24 cellular contexts compared by ENCODE assay signal in genomic region chr2:12300019-12300602, GRCh38.
A peak's percentile ranks its signal among the peaks of the same experiment; 100 is the strongest.
DNase-seq lines count a peak whose midpoint lies in the region; ATAC-seq and TF ChIP-seq lines count a peak whose summit lies in the region.
"Had no signal": no experiment of that assay in that cellular context is flagged by ENCODE, and none has a peak within 500 bp of the region (broad histone marks: within the 10 kb centered on the region; RNA-seq: fewer than 3 reads in every experiment).

No MANE protein-coding gene starts in this region.

- TF ChIP-seq CTCF in lower lobe of right lung (IDR thresholded peaks at IDR 0.05) = no peak

- ATAC-seq in esophagus mucosa = peak; percentile 54
- ATAC-seq in lower lobe of right lung = peak; percentile 52 to 60
- ATAC-seq in HG03342 (IDR thresholded peaks at IDR 0.05; ENCODE audit: unreplicated experiment) = no peak
- ATAC-seq: activated CD8-positive, alpha-beta T cell treated with anti-CD3 and anti-CD28 coated beads, Interleukin-2, amount 10 ng/mL, durations not matched to agents 7 days and 5 days; K562; left ventricle myocardium superior; mucosa of descending colon; Right ventricle myocardium inferior; stimulated activated naive B cell treated with anti-CD40 and anti-IgM and Interleukin-4, amounts not matched to agents 10 μg/mL and 1 μg/mL and 100 μg/mL, for 72 hours had no signal

- H3K9me3 ChIP-seq in adipocyte (ENCODE audit: control insufficient read depth, low read length) (peaks cover 2% of the 10 kb centered on the region), lower lobe of right lung (no peaks in the 10 kb centered on the region), Karpas-422 (ENCODE audit: low read length) (no peaks in the 10 kb centered on the region)
- H3K9me3 ChIP-seq: adrenal gland, mucosa of descending colon had no signal

- DNase-seq in GM03348 (ENCODE audit: low spot score) (peak; percentile 19), adipocyte (ENCODE audit: low read depth) (peak; percentile 17), lower lobe of right lung (no peak), kidney glomerular epithelial cell (lab: John Stamatoyannopoulos, UW) (no peak), NCI-H2029 treated with DMSO at 0.1 percent for 48 hours (lab: John Stamatoyannopoulos, UW) (no peak), Karpas-422 (no peak)
- DNase-seq: activated CD4-positive, CD25-positive, alpha-beta regulatory T cell treated with anti-CD3 and anti-CD28 coated beads, Interleukin-2, amount 50 U/mL, for 72 hours; activated CD8-positive, alpha-beta T cell treated with anti-CD3 and anti-CD28 coated beads, Interleukin-2, amount 10 ng/mL, durations not matched to agents 7 days and 5 days; activated gamma-delta T cell; adrenal gland; glutamatergic neuron; H7; left ventricle myocardium superior; mucosa of descending colon; NCI-H187 treated with DMSO at 0.1 percent for 48 hours; NCI-H226; NCI-H82; stimulated activated naive B cell treated with anti-CD40 and anti-IgM and Interleukin-4, amounts not matched to agents 10 μg/mL and 1 μg/mL and 100 μg/mL, for 72 hours; SW 1271 had no signal

- H3K36me3 ChIP-seq in adipocyte (ENCODE audit: control insufficient read depth, insufficient read depth, low read length, severe bottlenecking) (no peaks in the 10 kb centered on the region), lower lobe of right lung (no peaks in the 10 kb centered on the region), Karpas-422 (ENCODE audit: insufficient read depth, low read length) (no peaks in the 10 kb centered on the region)
- H3K36me3 ChIP-seq: adrenal gland had no signal

- H3K27me3 ChIP-seq in adipocyte (replicated peaks; ENCODE audit: control insufficient read depth, insufficient read depth, low read length) = no peaks in the 10 kb centered on the region
- H3K27me3 ChIP-seq in lower lobe of right lung (ENCODE audit: low read depth) = no peaks in the 10 kb centered on the region
- H3K27me3 ChIP-seq in Karpas-422 (ENCODE audit: low read length) = no peaks in the 10 kb centered on the region
- H3K27me3 ChIP-seq: adrenal gland had no signal

- H3K4me1 ChIP-seq in adipocyte (ENCODE audit: control insufficient read depth, insufficient read depth, low read length) (peaks cover 28% of the 10 kb centered on the region), lower lobe of right lung (peaks cover 15% of the 10 kb centered on the region), Karpas-422 (ENCODE audit: low read length) (no peaks in the 10 kb centered on the region)

- H3K27ac ChIP-seq in lower lobe of right lung = no peak overlapping the region
- no peak overlapping the region for H3K27ac ChIP-seq in Karpas-422 (ENCODE audit: low read length)
- H3K27ac ChIP-seq: adrenal gland had no signal

- no peak overlapping the region for H2AFZ ChIP-seq in Karpas-422 (ENCODE audit: low read length)

- no peaks in the 10 kb centered on the region for H4K20me1 ChIP-seq in Karpas-422 (ENCODE audit: insufficient read depth, low read depth, low read length)

- no peak overlapping the region for H3K9ac ChIP-seq in adipocyte (ENCODE audit: low read length)
- no peak overlapping the region for H3K9ac ChIP-seq in Karpas-422 (ENCODE audit: low read length)

- intact Hi-C loops in lower lobe of right lung (cut with DNase I) = no loop called here

- no peaks in the 10 kb centered on the region for H3K9me2 ChIP-seq in Karpas-422 (replicated peaks; ENCODE audit: insufficient read depth, low read length)

- no peaks in the 10 kb centered on the region for H3K79me2 ChIP-seq in Karpas-422 (ENCODE audit: low read length)

- H3K4me3 ChIP-seq in adipocyte (ENCODE audit: low read length) (no peak overlapping the region), lower lobe of right lung (no peak overlapping the region), Karpas-422 (ENCODE audit: low read length) (no peak overlapping the region)
- H3K4me3 ChIP-seq: adrenal gland, K562, mucosa of descending colon, skin epidermis had no signal

- H3K4me2 ChIP-seq in Karpas-422 (ENCODE audit: low read depth, low read length, poor library complexity, severe bottlenecking) = no peak overlapping the region

Comparison
In these comparisons a context has a peak if more than half of its experiments do, and no peak if none do; other contexts are left out.
1. DNase-seq: peak in GM03348 (single experiment) and adipocyte (single experiment); none in lower lobe of right lung (single experiment), kidney glomerular epithelial cell (single experiment), NCI-H2029 treated with DMSO at 0.1 percent for 48 hours (single experiment) and Karpas-422 (single experiment).